Comparison of ENCODE assay signal across 10 cellular contexts in the genomic region with DNA sequence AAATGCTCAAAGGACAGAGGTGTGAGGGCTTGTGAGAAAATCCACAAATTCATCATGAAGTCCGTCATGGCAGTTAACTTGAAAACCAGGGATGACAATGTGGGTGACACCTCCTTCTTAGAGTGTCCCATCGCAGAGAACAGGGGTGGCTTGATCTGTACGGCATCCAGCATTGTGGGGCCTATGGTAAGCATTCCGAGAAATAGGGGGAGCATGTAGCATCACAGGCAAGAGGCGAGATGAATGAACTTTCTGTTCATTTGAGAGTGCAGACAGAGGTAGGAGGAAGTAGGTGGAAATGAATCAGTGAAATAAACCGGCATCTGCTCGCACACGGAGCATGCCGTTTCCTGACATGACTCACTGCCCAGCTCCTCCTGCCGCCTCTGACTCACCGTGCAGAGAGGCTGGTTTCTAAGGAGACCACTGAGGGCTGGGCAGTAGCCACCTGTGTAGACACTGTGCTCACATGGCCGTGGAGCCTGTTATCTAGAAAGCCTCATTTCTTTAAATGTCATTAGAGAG.
DNase-seq lines count a peak whose midpoint lies in the region; ATAC-seq and TF ChIP-seq lines count a peak whose summit lies in the region.
"Had no signal": no experiment of that assay in that cellular context is flagged by ENCODE, and none has a peak within 500 bp of the region (broad histone marks: within the 10 kb centered on the region; RNA-seq: fewer than 3 reads in every experiment).

No MANE protein-coding gene starts in this region.

- intact Hi-C loops in Caco-2 (cut with micrococcal nuclease; ENCODE audit: unreplicated experiment) (loop anchor here (2.0 to 5.0 kb wide), 2 partner anchors 50 to 226 kb away; no protein-coding TSS in a partner anchor), heart left ventricle (cut with DNase I) (no loop called here), sciatic nerve (cut with DNase I) (no loop called here)
- intact Hi-C loops in activated T-helper 2 cell treated with anti-CD3 and anti-CD28 coated beads, Interferon-gamma antibody, Interleukin-2, Interleukin-4, amounts not matched to agents 10 μg/mL and 5 μg/mL and 100 μg/mL, durations not matched to agents 14 hours and 24 hours and 36 hours (cut with micrococcal nuclease) = loop anchor here (1.0 to 10.0 kb wide), 10 partner anchors 70 to 1240 kb away; a partner anchor contains a TSS

- H3K4me1 ChIP-seq in Caco-2 (peaks cover 25% of the 10 kb centered on the region), heart left ventricle (peaks cover 0 to 28% (median 10%) of the 10 kb centered on the region in 12 donors)

- H3K27me3 ChIP-seq in Caco-2 (replicated peaks; ENCODE audit: control insufficient read depth, insufficient read depth, low read length) (no peaks in the 10 kb centered on the region), heart left ventricle (no peaks in the 10 kb centered on the region)
- H3K27me3 ChIP-seq: suprapubic skin had no signal

- 27 to 55% (median 42%) methylated on average over 12 of the region's 12 CpGs for WGBS in heart left ventricle, 4 donors

- no peaks in the 10 kb centered on the region for H3K36me3 ChIP-seq in Caco-2 (ENCODE audit: control insufficient read depth, insufficient read depth, low read length)
- no peaks in the 10 kb centered on the region for H3K36me3 ChIP-seq in heart left ventricle
- H3K36me3 ChIP-seq: suprapubic skin had no signal

- POLR2A ChIA-PET in Caco-2 (lab: Charles Lee) = no interaction called here

- peaks cover 28% of the 10 kb centered on the region for H3K4me1 Mint-ChIP-seq in Caco-2 (ENCODE audit: low read depth, unreplicated experiment)
- H3K4me1 Mint-ChIP-seq in activated T-helper 2 cell treated with anti-CD3 and anti-CD28 coated beads, Interferon-gamma antibody, Interleukin-2, Interleukin-4, amounts not matched to agents 10 μg/mL and 5 μg/mL and 100 μg/mL, durations not matched to agents 14 hours and 24 hours and 36 hours (ENCODE audit: low read depth) = peaks cover 38% of the 10 kb centered on the region

- H3K4me3 Mint-ChIP-seq in Caco-2 (ENCODE audit: unreplicated experiment) = peak overlapping the region; percentile 70
- peak overlapping the region; percentile 70 for H3K4me3 Mint-ChIP-seq in activated T-helper 2 cell treated with anti-CD3 and anti-CD28 coated beads, Interferon-gamma antibody, Interleukin-2, Interleukin-4, amounts not matched to agents 10 μg/mL and 5 μg/mL and 100 μg/mL, durations not matched to agents 14 hours and 24 hours and 36 hours (ENCODE audit: low read depth)
- H3K4me3 Mint-ChIP-seq: T-cell had no signal

- CTCF ChIA-PET in Caco-2 (lab: Charles Lee) = no interaction called here

- H3K4me3 ChIP-seq in Caco-2 (ENCODE audit: low read depth, low read length) (peak overlapping the region; percentile 17; the same call in 1 of the 2 replicates), heart left ventricle (no peak overlapping the region)
- H3K4me3 ChIP-seq: suprapubic skin had no signal

- DNase-seq in Caco-2 = peak; percentile 71 to 80
- peak; percentile 92 for DNase-seq in NCI-H69 (lab: John Stamatoyannopoulos, UW)
- peak; percentile 67 for DNase-seq in activated T-helper 2 cell treated with anti-CD3 and anti-CD28 coated beads, Interferon-gamma antibody, Interleukin-2, Interleukin-4, amounts not matched to agents 10 μg/mL and 5 μg/mL and 100 μg/mL, durations not matched to agents 14 hours and 24 hours and 36 hours (ENCODE audit: low spot score)
- DNase-seq in heart left ventricle = peak; percentile 29 to 82 (median 55)
- DNase-seq in sciatic nerve (ENCODE audit: low spot score) = peak; percentile 64
- no peak for DNase-seq in NCI-H128 (lab: John Stamatoyannopoulos, UW; ENCODE audit: unreplicated experiment)
- DNase-seq: T-cell had no signal

- TF ChIP-seq CTCF in Caco-2 (IDR thresholded peaks at IDR 0.05; ENCODE audit: insufficient read depth in 1 of 2, low read depth in 1 of 2, low read length in 1 of 2, severe bottlenecking in 1 of 2, unreplicated experiment in 1 of 2) (no peak), heart left ventricle (IDR thresholded peaks at IDR 0.05) (no peak)

- ATAC-seq in GM19351 (IDR thresholded peaks at IDR 0.05; ENCODE audit: unreplicated experiment) (peak; percentile 98), HG03280 (IDR thresholded peaks at IDR 0.05; ENCODE audit: unreplicated experiment) (peak; percentile 100), heart left ventricle (peak; percentile 47 to 97 (median 96)), sciatic nerve (peak; percentile 96)

- H3K27ac ChIP-seq in heart left ventricle = peak overlapping the region in 5 of 12 donors; percentile 2 to 67 (median 29)

- TF ChIP-seq POLR2A in heart left ventricle (IDR thresholded peaks at IDR 0.05) = no peak

- no peaks in the 10 kb centered on the region for H3K9me3 Mint-ChIP-seq in Caco-2 (ENCODE audit: unreplicated experiment)
- peaks cover 5% of the 10 kb centered on the region for H3K9me3 Mint-ChIP-seq in activated T-helper 2 cell treated with anti-CD3 and anti-CD28 coated beads, Interferon-gamma antibody, Interleukin-2, Interleukin-4, amounts not matched to agents 10 μg/mL and 5 μg/mL and 100 μg/mL, durations not matched to agents 14 hours and 24 hours and 36 hours

- no peaks in the 10 kb centered on the region for H3K27me3 Mint-ChIP-seq in Caco-2 (ENCODE audit: insufficient read depth, unreplicated experiment)
- peaks cover 17% of the 10 kb centered on the region for H3K27me3 Mint-ChIP-seq in activated T-helper 2 cell treated with anti-CD3 and anti-CD28 coated beads, Interferon-gamma antibody, Interleukin-2, Interleukin-4, amounts not matched to agents 10 μg/mL and 5 μg/mL and 100 μg/mL, durations not matched to agents 14 hours and 24 hours and 36 hours (ENCODE audit: low read depth)

- no peaks in the 10 kb centered on the region for H3K36me3 Mint-ChIP-seq in Caco-2 (ENCODE audit: insufficient read depth, unreplicated experiment)
- no peaks in the 10 kb centered on the region for H3K36me3 Mint-ChIP-seq in activated T-helper 2 cell treated with anti-CD3 and anti-CD28 coated beads, Interferon-gamma antibody, Interleukin-2, Interleukin-4, amounts not matched to agents 10 μg/mL and 5 μg/mL and 100 μg/mL, durations not matched to agents 14 hours and 24 hours and 36 hours (ENCODE audit: low read depth)
- H3K36me3 Mint-ChIP-seq: T-cell had no signal

- peak overlapping the region; percentile 70 for H3K27ac Mint-ChIP-seq in Caco-2 (ENCODE audit: unreplicated experiment)
- H3K27ac Mint-ChIP-seq in activated T-helper 2 cell treated with anti-CD3 and anti-CD28 coated beads, Interferon-gamma antibody, Interleukin-2, Interleukin-4, amounts not matched to agents 10 μg/mL and 5 μg/mL and 100 μg/mL, durations not matched to agents 14 hours and 24 hours and 36 hours = peak overlapping the region; percentile 90
- H3K27ac Mint-ChIP-seq: T-cell had no signal

- H3K9me3 ChIP-seq in Caco-2 (no peaks in the 10 kb centered on the region), heart left ventricle (no peaks in the 10 kb centered on the region)
- H3K9me3 ChIP-seq: suprapubic skin had no signal

- BruUV-seq in Caco-2 (replicated peaks; lab: Mats Ljungman, UMichigan) = no TSS peak

Comparison
In these comparisons a context has a peak if more than half of its experiments do, and no peak if none do; other contexts are left out.
1. intact Hi-C loops: an anchor here in Caco-2 (2.0 to 5.0 kb wide) and activated T-helper 2 cell treated with anti-CD3 and anti-CD28 coated beads, Interferon-gamma antibody, Interleukin-2, Interleukin-4, amounts not matched to agents 10 μg/mL and 5 μg/mL and 100 μg/mL, durations not matched to agents 14 hours and 24 hours and 36 hours (1.0 to 10.0 kb wide); none called in heart left ventricle and sciatic nerve.